In genomic region chr9:35488566-35489312, GRCh38 we compare ENCODE assay signal across 1 cellular context.
A peak's percentile ranks its signal among the peaks of the same experiment; 100 is the strongest.
TF ChIP-seq lines count a peak whose summit lies in the region.

No MANE protein-coding gene starts in this region.

TF ChIP-seq in HepG2, 621 proteins besides CTCF, POLR2A, EP300 and RAD21 (continued from another document):
- TF ChIP-seq FOXP1 (IDR thresholded peaks at IDR 0.05) (no peak), FOXP1 (CRISPR knock-in tag; IDR thresholded peaks at IDR 0.05) (no peak), ZNF124 (CRISPR knock-in tag; IDR thresholded peaks at IDR 0.05) (no peak), NFYC (CRISPR knock-in tag; IDR thresholded peaks at IDR 0.05) (peak; percentile 71), SRSF1 (optimal IDR thresholded peaks at IDR 0.05; ENCODE audit: low read depth, low read length) (no peak), KLF13 (CRISPR knock-in tag; IDR thresholded peaks at IDR 0.05) (no peak), ZFP1 (CRISPR knock-in tag; IDR thresholded peaks at IDR 0.05) (0 out of 2 replicates have a peak, but pooled peaks have one; percentile 19), HOXA5 (CRISPR knock-in tag; IDR thresholded peaks at IDR 0.05) (0 out of 2 replicates have a peak, but pooled peaks have one; percentile 14), RFX3 (CRISPR knock-in tag; IDR thresholded peaks at IDR 0.05) (no peak), TEAD3 (CRISPR knock-in tag; optimal IDR thresholded peaks at IDR 0.05; ENCODE audit: borderline replicate concordance) (peak; percentile 4), SIX1 (CRISPR knock-in tag; IDR thresholded peaks at IDR 0.05; ENCODE audit: borderline replicate concordance) (no peak)
